In the genomic region with DNA sequence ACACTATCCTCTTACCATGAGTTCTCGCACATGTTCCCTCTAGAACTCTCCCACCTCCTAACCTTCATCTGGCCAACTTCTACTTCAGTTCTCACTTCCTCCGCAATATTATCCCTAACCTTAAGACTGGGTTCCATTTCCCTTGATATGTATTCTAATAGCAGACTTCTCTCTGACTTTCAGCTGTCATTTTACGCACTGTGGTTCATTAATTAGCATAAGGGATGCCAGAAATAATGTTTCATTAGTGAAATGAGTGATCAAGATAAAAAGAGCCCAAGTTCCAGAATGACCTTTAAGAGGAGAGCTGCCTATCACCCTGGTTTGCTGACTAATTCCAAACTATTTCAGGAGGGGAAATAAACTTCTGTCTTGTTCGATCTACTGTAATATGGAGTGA, we compare ENCODE assay signal across 25 cellular contexts.
DNase-seq lines count a peak whose midpoint lies in the region; ATAC-seq lines count a peak whose summit lies in the region.
"Had no signal": no experiment of that assay in that cellular context is flagged by ENCODE, and none has a peak within 500 bp of the region (broad histone marks: within the 10 kb centered on the region; RNA-seq: fewer than 3 reads in every experiment).

No MANE protein-coding gene starts in this region.

- DNase-seq in stimulated activated naive B cell treated with anti-CD40 and anti-IgM and Interleukin-4, amounts not matched to agents 10 μg/mL and 1 μg/mL and 100 μg/mL, for 72 hours = no peak
- DNase-seq in NCI-H1694 (lab: John Stamatoyannopoulos, UW) = no peak
- DNase-seq: activated CD4-positive, CD25-positive, alpha-beta regulatory T cell treated with anti-CD3 and anti-CD28 coated beads, Interleukin-2, amount 50 U/mL, for 72 hours; activated CD8-positive, alpha-beta memory T cell treated with anti-CD3 and anti-CD28 coated beads for 24 hours; activated naive CD4-positive, alpha-beta T cell; activated T-cell treated with anti-CD3 and anti-CD28 coated beads, Interleukin-2, amount 50 U/mL, for 24 hours; adrenal gland; body of pancreas; Caco-2; hypothalamus; immature natural killer cell; mesenchymal stem cell; NCI-H1417 treated with DMSO at 0.1 percent for 48 hours; NCI-H2107; NCI-H748 treated with DMSO at 0.1 percent for 48 hours; SK-N-SH; stimulated activated CD4-positive, alpha-beta T cell treated with anti-CD3 and anti-CD28 coated beads, Interleukin-1b, Interleukin-23, amount 100 ng/mL, for 48 hours; stimulated activated CD8-positive, alpha-beta memory T cell treated with anti-CD3 and anti-CD28 coated beads, Interleukin-4, amount 100 ng/mL, for 48 hours; upper lobe of left lung had no signal

- no peaks in the 10 kb centered on the region for H3K36me3 Mint-ChIP-seq in stimulated activated naive B cell treated with anti-CD40 and anti-IgM and Interleukin-4, amounts not matched to agents 10 μg/mL and 1 μg/mL and 100 μg/mL, for 72 hours
- H3K36me3 Mint-ChIP-seq: immature natural killer cell had no signal

- peaks cover 8 to 14% of the 10 kb centered on the region in 2 donors for H3K27me3 Mint-ChIP-seq in stimulated activated naive B cell treated with anti-CD40 and anti-IgM and Interleukin-4, amounts not matched to agents 10 μg/mL and 1 μg/mL and 100 μg/mL, for 72 hours

- H3K4me3 Mint-ChIP-seq in stimulated activated naive B cell treated with anti-CD40 and anti-IgM and Interleukin-4, amounts not matched to agents 10 μg/mL and 1 μg/mL and 100 μg/mL, for 72 hours = no peak overlapping the region
- H3K4me3 Mint-ChIP-seq: activated T-cell treated with anti-CD3 and anti-CD28 coated beads, Interleukin-2, amount 50 U/mL, for 24 hours; immature natural killer cell had no signal

- H3K27ac Mint-ChIP-seq in stimulated activated naive B cell treated with anti-CD40 and anti-IgM and Interleukin-4, amounts not matched to agents 10 μg/mL and 1 μg/mL and 100 μg/mL, for 72 hours = no peak overlapping the region
- H3K27ac Mint-ChIP-seq: activated T-cell treated with anti-CD3 and anti-CD28 coated beads, Interleukin-2, amount 50 U/mL, for 24 hours; immature natural killer cell had no signal

- ATAC-seq in GM18502 (IDR thresholded peaks at IDR 0.05; ENCODE audit: poor library complexity, unreplicated experiment) (peak; percentile 61), GM19351 (IDR thresholded peaks at IDR 0.05; ENCODE audit: unreplicated experiment) (peak; percentile 72), HG03025 (IDR thresholded peaks at IDR 0.05; ENCODE audit: low FRiP score, unreplicated experiment) (peak; percentile 51), GM21528 (IDR thresholded peaks at IDR 0.05; ENCODE audit: low FRiP score, unreplicated experiment) (no peak), HG02759 (IDR thresholded peaks at IDR 0.05; ENCODE audit: unreplicated experiment) (no peak)
- ATAC-seq in stimulated activated naive B cell treated with anti-CD40 and anti-IgM and Interleukin-4, amounts not matched to agents 10 μg/mL and 1 μg/mL and 100 μg/mL, for 72 hours (replicated peaks) = peak; percentile 80 to 89
- ATAC-seq: body of pancreas, left lobe of liver had no signal

- H3K9me3 Mint-ChIP-seq in stimulated activated naive B cell treated with anti-CD40 and anti-IgM and Interleukin-4, amounts not matched to agents 10 μg/mL and 1 μg/mL and 100 μg/mL, for 72 hours = peaks cover 0 to 2% of the 10 kb centered on the region in 2 donors
- H3K9me3 Mint-ChIP-seq: activated T-cell treated with anti-CD3 and anti-CD28 coated beads, Interleukin-2, amount 50 U/mL, for 24 hours had no signal

- H3K4me1 Mint-ChIP-seq in stimulated activated naive B cell treated with anti-CD40 and anti-IgM and Interleukin-4, amounts not matched to agents 10 μg/mL and 1 μg/mL and 100 μg/mL, for 72 hours = peaks cover 3 to 11% of the 10 kb centered on the region in 2 donors
- H3K4me1 Mint-ChIP-seq: immature natural killer cell had no signal

Comparison
In these comparisons a context has a peak if more than half of its experiments do, and no peak if none do; other contexts are left out.
1. ATAC-seq: peak in GM18502 (single experiment), GM19351 (single experiment), HG03025 (single experiment) and stimulated activated naive B cell treated with anti-CD40 and anti-IgM and Interleukin-4, amounts not matched to agents 10 μg/mL and 1 μg/mL and 100 μg/mL, for 72 hours (2 of 2); none in GM21528 (single experiment) and HG02759 (single experiment).